ENCODE assay signal across 7 cellular contexts in genomic region chr5:134262629-134263028, GRCh38. TPM values are rescaled to one million over a fixed set of nuclear protein-coding genes. Genes with fewer than 3 reads are reported as not detected.
DNase-seq lines count a peak whose midpoint lies in the region; ATAC-seq, FAIRE-seq and TF ChIP-seq lines count a peak whose summit lies in the region.
"Not testable (repeated sequence)": the region's sequence is repeated elsewhere in the genome, so short reads cannot be mapped to it uniquely, and the experiment has no call there.

No MANE protein-coding gene starts in this region.

- H2BK12ac ChIP-seq in trophoblast cell (ENCODE audit: low read length): not testable (repeated sequence)

- H3K14ac ChIP-seq in trophoblast cell (ENCODE audit: low read length): not testable (repeated sequence)

- not testable (repeated sequence) for H3K9me2 ChIP-seq in HCT116 (ENCODE audit: insufficient read depth)

- TF ChIP-seq CTCF in BE2C (IDR thresholded peaks at IDR 0.05; ENCODE audit: low read depth, low read length); HCT116 (IDR thresholded peaks at IDR 0.05 in 2 of 3, conservative IDR thresholded peaks at IDR 0.05 in 1 of 3; ENCODE audit: borderline replicate concordance in 1 of 3, insufficient read depth in 1 of 3, low read depth in 2 of 3, low read length in 2 of 3); K562 (IDR thresholded peaks at IDR 0.05 in 2 of 3, conservative IDR thresholded peaks at IDR 0.05 in 1 of 3; ENCODE audit: insufficient read depth in 2 of 3, low read depth in 1 of 3, low read length in 3 of 3); epithelial cell of esophagus (IDR thresholded peaks at IDR 0.05; ENCODE audit: insufficient read depth, low read depth, low read length, missing control alignments): not testable (repeated sequence)

- in situ Hi-C loops in K562 (cut with MboI): not testable (repeated sequence)

- H2AFZ ChIP-seq in HCT116 (ENCODE audit: low read depth, low read length, poor library complexity, severe bottlenecking); K562 (ENCODE audit: low read depth, low read length); trophoblast cell (ENCODE audit: insufficient read depth, low read length, poor library complexity): not testable (repeated sequence)

- DNase-seq in BE2C: peak; percentile 43
- DNase-seq in DMS53 (lab: John Stamatoyannopoulos, UW): peak; percentile 24
- DNase-seq in HCT116 (ENCODE audit: low read depth, low spot score); K562 (ENCODE audit: extremely low read depth in 1 of 4, low spot score in 3 of 4): not testable (repeated sequence)
- DNase-seq in epithelial cell of esophagus (ENCODE audit: low read depth): peak; percentile 38
- peak; percentile 39 to 65 for DNase-seq in trophoblast cell

- not testable (repeated sequence) for H3K18ac ChIP-seq in trophoblast cell (ENCODE audit: low read length)

- not testable (repeated sequence) for TF ChIP-seq EP300 in K562 (IDR thresholded peaks at IDR 0.05; ENCODE audit: low read length)

- H3K4me1 ChIP-seq in BE2C; HCT116 (ENCODE audit: control insufficient read depth in 1 of 2, insufficient read depth in 2 of 2, low read length in 2 of 2); HUES48 (ENCODE audit: control insufficient read depth, insufficient read depth, low read length); K562 (replicated peaks in 1 of 2; ENCODE audit: control insufficient read depth in 2 of 2, insufficient read depth in 2 of 2, low read length in 2 of 2); trophoblast cell (ENCODE audit: control insufficient read depth in 1 of 2, insufficient read depth in 2 of 2, low read length in 2 of 2): not testable (repeated sequence)

- RAD21 ChIA-PET in HCT116 (lab: Charles Lee; ENCODE audit: low non-redundant PET in 1 of 2, low total read pairs in 2 of 2, uncharacterized antibody in 2 of 2, unreplicated experiment in 2 of 2): not testable (repeated sequence)

- POLR2A ChIA-PET in HCT116 (lab: Charles Lee); K562 (lab: Yijun Ruan, JAX): not testable (repeated sequence)

- not testable (repeated sequence) for BruUV-seq in HCT116 (replicated peaks; lab: Mats Ljungman, UMichigan); K562 (replicated peaks; lab: Mats Ljungman, UMichigan)

- H3K9me3 ChIP-seq in BE2C; HCT116 (ENCODE audit: control insufficient read depth in 1 of 2, insufficient read depth in 1 of 2, low read depth in 1 of 2, low read length in 2 of 2); K562 (replicated peaks; ENCODE audit: control insufficient read depth, insufficient read depth, low read depth, low read length): not testable (repeated sequence)
- H3K9me3 ChIP-seq in HUES48 (ENCODE audit: control insufficient read depth, insufficient read depth, low read length) (peaks cover 24% of the 10 kb centered on the region), trophoblast cell (ENCODE audit: insufficient read depth, low read depth, low read length) (peaks cover 13% of the 10 kb centered on the region)

- not testable (repeated sequence) for H4K91ac ChIP-seq in trophoblast cell (ENCODE audit: low read depth, low read length)

- not testable (repeated sequence) for FAIRE-seq in K562 (lab: Jason Lieb, UNC)

- TF ChIP-seq RAD21 in HCT116 (IDR thresholded peaks at IDR 0.05; ENCODE audit: low read depth); K562 (CRISPR knock-in tag; conservative IDR thresholded peaks at IDR 0.05 in 1 of 2, IDR thresholded peaks at IDR 0.05 in 1 of 2): not testable (repeated sequence)

- not testable (repeated sequence) for H3K27me3 ChIP-seq in BE2C; HCT116 (ENCODE audit: insufficient read depth, low read length); HUES48 (ENCODE audit: control insufficient read depth, insufficient read depth, low read length); K562 (ENCODE audit: control insufficient read depth in 2 of 2, insufficient read depth in 2 of 2, low read length in 2 of 2); trophoblast cell (ENCODE audit: insufficient read depth, low read length)

- not testable (repeated sequence) for H4K20me1 ChIP-seq in HCT116 (ENCODE audit: insufficient read depth); K562 (replicated peaks; ENCODE audit: control insufficient read depth, insufficient read depth, low read length)

- H3K4ac ChIP-seq in trophoblast cell (ENCODE audit: low read depth, low read length): not testable (repeated sequence)

- not testable (repeated sequence) for H4K8ac ChIP-seq in trophoblast cell (ENCODE audit: low read depth, low read length)

- intact Hi-C loops in HCT116 (cut with micrococcal nuclease); K562 (cut with micrococcal nuclease): not testable (repeated sequence)

- not testable (repeated sequence) for H3K9ac ChIP-seq in HCT116 (ENCODE audit: low read length); HUES48 (ENCODE audit: low read depth, low read length); K562 (ENCODE audit: insufficient read depth in 1 of 2, low read depth in 2 of 2, low read length in 2 of 2); trophoblast cell (ENCODE audit: low read length)

- not testable (repeated sequence) for H2BK120ac ChIP-seq in trophoblast cell (ENCODE audit: insufficient read depth, low read length, poor library complexity)

- not testable (repeated sequence) for ATAC-seq in HCT116, K562

- not testable (repeated sequence) for H3K4me2 ChIP-seq in HCT116 (ENCODE audit: low read length); K562 (ENCODE audit: insufficient read depth, low read length); trophoblast cell (ENCODE audit: low read length)

- 6% methylated on average over 5 of the region's 5 CpGs for WGBS in K562 (ENCODE audit: insufficient coverage, low coverage, missing lambda C conversion rate)
- WGBS in trophoblast cell (ENCODE audit: extremely low coverage, insufficient coverage, insufficient read length): no CpG with 5 or more reads among the region's 5 CpGs

- not testable (repeated sequence) for H3K79me2 ChIP-seq in HCT116 (ENCODE audit: insufficient read depth, low read length); K562 (ENCODE audit: control insufficient read depth, insufficient read depth, low read length); trophoblast cell (ENCODE audit: control insufficient read depth, insufficient read depth, low read length, poor library complexity)

- CTCF ChIA-PET in HCT116 (lab: Charles Lee); K562 (lab: Yijun Ruan, JAX; ENCODE audit: low intra/inter-chr PET ratio): not testable (repeated sequence)

- H3K9me1 ChIP-seq in K562 (ENCODE audit: control insufficient read depth, insufficient read depth, low read length): not testable (repeated sequence)

- H3K79me1 ChIP-seq in trophoblast cell (ENCODE audit: low read length): not testable (repeated sequence)

- H3K23ac ChIP-seq in trophoblast cell (ENCODE audit: low read length): not testable (repeated sequence)

- not testable (repeated sequence) for H2AK5ac ChIP-seq in trophoblast cell (ENCODE audit: low read length)

- not testable (repeated sequence) for H3K36me3 ChIP-seq in BE2C; HCT116 (ENCODE audit: control insufficient read depth in 1 of 2, insufficient read depth in 2 of 2, low read length in 2 of 2); HUES48 (ENCODE audit: control insufficient read depth, insufficient read depth, low read length); K562 (ENCODE audit: control insufficient read depth, insufficient read depth, low read length); trophoblast cell (ENCODE audit: control insufficient read depth in 1 of 2, insufficient read depth in 2 of 2, low read length in 2 of 2)

- not testable (repeated sequence) for H2BK5ac ChIP-seq in trophoblast cell (ENCODE audit: low read depth, low read length, poor library complexity)

- H3K27ac ChIP-seq in HCT116 (ENCODE audit: low read depth, low read length); K562 (ENCODE audit: extremely low read depth, low read depth, low read length); trophoblast cell (ENCODE audit: low read depth, low read length): not testable (repeated sequence)
- H3K27ac ChIP-seq in HUES48 (ENCODE audit: low read depth, low read length): peak overlapping the region; percentile 20

- H4K12ac ChIP-seq in trophoblast cell (ENCODE audit: low read depth, low read length): not testable (repeated sequence)

- not testable (repeated sequence) for H3K4me3 ChIP-seq in BE2C (ENCODE audit: low read depth, low read length); HCT116 (replicated peaks in 1 of 2; ENCODE audit: low read depth in 1 of 2, low read length in 2 of 2); HUES48 (ENCODE audit: low read depth, low read length); K562; epithelial cell of esophagus (ENCODE audit: low read length); trophoblast cell (ENCODE audit: low read depth, low read length)

- TF ChIP-seq POLR2A in HCT116 (IDR thresholded peaks at IDR 0.05; ENCODE audit: borderline replicate concordance, extremely low read depth, insufficient read depth, insufficient read length); K562 (conservative IDR thresholded peaks at IDR 0.05): not testable (repeated sequence)

RNA-seq across cellular contexts. Expression of gene PPP2CA, which starts 36.8 kb away (rescaled TPM):
- polyA plus RNA-seq in BE2C (2012; ENCODE audit: insufficient read depth, insufficient read length, low read depth): 306 TPM
- 167 TPM for total RNA-seq in HCT116 (2021; ENCODE audit: unreplicated experiment)
- 158 and 173 TPM in 2 replicates for polyA plus RNA-seq in HCT116 (2012)
- 23.9 and 70.7 TPM in 2 replicates for total RNA-seq in K562 (2011; cell fraction: chromatin; rRNA removed; ENCODE audit: low replicate concordance)
- 15.0 and 16.3 TPM in 2 replicates for total RNA-seq in K562 (2011; cell fraction: nucleolus; rRNA removed)
- 25.6 and 41.1 TPM in 2 replicates for total RNA-seq in K562 (2011; cell fraction: nucleoplasm; rRNA removed)
- 237 and 254 TPM in 2 replicates for total RNA-seq in K562 (2014; rRNA removed)
- total RNA-seq in K562 (2014; rRNA removed; fragmentation: Illumina TruSeq; extraction: Trizol): 109 and 129 TPM in 2 replicates
- 69.9 and 76.2 TPM in 2 replicates for total RNA-seq in K562 (2015; rRNA removed; fragmentation: Illumina TruSeq; extraction: Trizol)
- 190 and 194 TPM in 2 replicates for total RNA-seq in K562 (2021)
- 158 and 257 TPM in 2 replicates for polyA plus RNA-seq in K562 (2011; rRNA removed)
- 86.1 and 87.0 TPM in 2 replicates for polyA plus RNA-seq in K562 (2011; cell fraction: cytosol; rRNA removed)
- 32.6 and 43.8 TPM in 2 replicates for polyA plus RNA-seq in K562 (2011; cell fraction: nucleus; rRNA removed)
- 133 and 154 TPM in 2 replicates for polyA plus RNA-seq in K562 (2012)
- polyA plus RNA-seq in K562 (2014; fragmentation: Illumina TruSeq; extraction: Trizol): 90.3 and 94.9 TPM in 2 replicates
- polyA plus RNA-seq in K562 (2014; fragmentation: Nextera tagmentation; extraction: Ambion mirVana): 10 to 100 TPM; 23.0 to 24.8 TPM
- 149 and 211 TPM in 2 replicates for polyA plus RNA-seq in K562 (2014; rRNA removed)
- 212 and 242 TPM in 2 replicates for polyA minus RNA-seq in K562 (2011; rRNA and poly(A)+ RNA removed)
- polyA minus RNA-seq in K562 (2011; cell fraction: cytosol; rRNA and poly(A)+ RNA removed): 80.6 and 127 TPM in 2 replicates
- 16.0 and 27.2 TPM in 2 replicates for polyA minus RNA-seq in K562 (2011; cell fraction: nucleus; rRNA and poly(A)+ RNA removed)
- polyA plus RNA-seq in trophoblast cell (2013): 60.9 and 63.0 TPM in 2 replicates
